In the genomic region with DNA sequence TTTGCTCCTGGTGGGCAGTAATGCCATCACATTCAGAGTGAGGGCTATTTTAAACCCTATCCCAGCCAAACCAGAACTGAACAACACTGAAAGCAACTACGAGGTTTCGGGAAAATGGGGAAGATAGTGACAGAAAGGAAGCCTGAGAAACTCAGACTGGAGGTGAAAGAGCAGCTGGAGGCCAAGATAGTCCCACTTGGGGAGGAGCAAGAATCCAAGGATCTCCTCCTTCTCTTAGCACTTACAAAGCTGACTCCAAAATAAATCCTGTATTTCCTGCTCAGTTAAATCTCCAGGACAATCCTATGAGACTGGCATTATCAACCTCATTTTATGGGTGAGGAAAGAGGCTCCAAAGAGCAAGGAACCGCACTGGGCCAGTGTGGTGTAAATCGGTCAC, we compare ENCODE assay signal across 35 cellular contexts.
"Had no signal": no experiment of that assay in that cellular context is flagged by ENCODE, and none has a peak within 500 bp of the region (broad histone marks: within the 10 kb centered on the region; RNA-seq: fewer than 3 reads in every experiment).

No MANE protein-coding gene starts in this region.

- H3K9me3 Mint-ChIP-seq: activated B cell treated with CpG ODN at 0.5 μM for 24 hours; activated CD4-positive, alpha-beta memory T cell treated with anti-CD3 and anti-CD28 coated beads for 36 hours; activated CD4-positive, alpha-beta T cell treated with anti-CD3 and anti-CD28 coated beads, Interleukin-2, amount 10 ng/mL, durations not matched to agents 24 days and 14 days; activated CD8-positive, alpha-beta T cell treated with anti-CD3 and anti-CD28 coated beads for 36 hours; activated naive CD4-positive, alpha-beta T cell treated with anti-CD3 and anti-CD28 coated beads for 36 hours; activated naive CD4-positive, alpha-beta T cell treated with anti-CD3 and anti-CD28 coated beads, Interleukin-2, amount 50 U/mL, for 72 hours; activated naive CD8-positive, alpha-beta T cell treated with anti-CD3 and anti-CD28 coated beads for 36 hours; activated T-cell treated with anti-CD3 and anti-CD28 coated beads, Interleukin-2, amount 50 U/mL, for 4 hours; activated T-cell treated with anti-CD3 and anti-CD28 coated beads, Interleukin-2, amount 50 U/mL, for 72 hours; activated T-helper 1 cell treated with anti-CD3 and anti-CD28 coated beads, Interleukin-12 subunit alpha, Interleukin-12 subunit beta, Interleukin-2, Interleukin-4 antibody, amounts not matched to agents 30 ng/mL and 10 ng/mL and 1 ng/mL, durations not matched to agents 14 hours and 24 hours and 36 hours; activated T-helper 17 cell treated with anti-CD3 and anti-CD28 coated beads, Interleukin-2, amount 50 U/mL, for 72 hours; T-helper 1 cell treated with Interleukin-12 subunit alpha and Interleukin-12 subunit beta and Interleukin-4 antibody, amounts not matched to agents 30 μg/mL and 1 μg/mL, for 36 hours; T-helper 2 cell treated with Interferon-gamma antibody and Interleukin-4, amounts not matched to agents 5 μg/mL and 100 μg/mL, for 36 hours had no signal

- DNase-seq: activated B cell treated with CpG ODN at 0.5 μM for 24 hours; activated CD4-positive, alpha-beta memory T cell treated with anti-CD3 and anti-CD28 coated beads for 36 hours; activated CD4-positive, alpha-beta T cell treated with anti-CD3 and anti-CD28 coated beads for 4 hours; activated CD4-positive, alpha-beta T cell treated with anti-CD3 and anti-CD28 coated beads, Interleukin-2, amount 10 ng/mL, durations not matched to agents 24 days and 14 days; activated CD4-positive, alpha-beta T cell treated with anti-CD3 and anti-CD28 coated beads, Interleukin-2, amount 50 U/mL, for 1 hour; activated CD4-positive, alpha-beta T cell treated with anti-CD3 and anti-CD28 coated beads, Interleukin-2, amount 50 U/mL, for 4 hours; activated CD4-positive, CD25-positive, alpha-beta regulatory T cell treated with anti-CD3 and anti-CD28 coated beads, Interleukin-2, amount 50 U/mL, for 72 hours; activated CD8-positive, alpha-beta memory T cell treated with anti-CD3 and anti-CD28 coated beads, Interleukin-2, amount 50 U/mL, for 4 hours; activated CD8-positive, alpha-beta T cell treated with anti-CD3 and anti-CD28 coated beads for 36 hours; activated effector memory CD4-positive, alpha-beta T cell treated with anti-CD3 and anti-CD28 coated beads, Interleukin-2, amount 50 U/mL, for 16 hours; activated gamma-delta T cell treated with Interleukin-2 at 50 U/mL for 16 hours; activated naive CD4-positive, alpha-beta T cell; activated naive CD4-positive, alpha-beta T cell treated with anti-CD3 and anti-CD28 coated beads for 36 hours; activated naive CD4-positive, alpha-beta T cell treated with anti-CD3 and anti-CD28 coated beads, Interleukin-2, amount 50 U/mL, for 16 hours; activated naive CD8-positive, alpha-beta T cell treated with anti-CD3 and anti-CD28 coated beads for 36 hours; activated T-cell treated with anti-CD3 and anti-CD28 coated beads for 4 hours; activated T-cell treated with anti-CD3 and anti-CD28 coated beads, Interleukin-2, amount 50 U/mL, for 1 hour; activated T-cell treated with anti-CD3 and anti-CD28 coated beads, Interleukin-2, amount 50 U/mL, for 4 hours; activated T-cell treated with anti-CD3 and anti-CD28 coated beads, Interleukin-2, amount 50 U/mL, for 72 hours; adrenal gland; amniotic stem cell; aorta; body of pancreas; brain microvascular endothelial cell; central memory CD4-positive, alpha-beta T cell; T-helper 1 cell; T-helper 2 cell; T-helper 9 cell had no signal

- H3K36me3 Mint-ChIP-seq: activated CD4-positive, alpha-beta memory T cell treated with anti-CD3 and anti-CD28 coated beads for 36 hours; activated naive CD4-positive, alpha-beta T cell treated with anti-CD3 and anti-CD28 coated beads, Interleukin-2, amount 50 U/mL, for 72 hours; activated naive CD8-positive, alpha-beta T cell treated with anti-CD3 and anti-CD28 coated beads for 36 hours had no signal

- H3K36me3 ChIP-seq: adrenal gland, brain microvascular endothelial cell, breast epithelium had no signal

- H3K27ac Mint-ChIP-seq: activated B cell treated with CpG ODN at 0.5 μM for 24 hours; activated CD4-positive, alpha-beta memory T cell treated with anti-CD3 and anti-CD28 coated beads for 36 hours; activated CD4-positive, alpha-beta T cell treated with anti-CD3 and anti-CD28 coated beads, Interleukin-2, amount 10 ng/mL, durations not matched to agents 24 days and 14 days; activated CD8-positive, alpha-beta T cell treated with anti-CD3 and anti-CD28 coated beads for 36 hours; activated naive CD4-positive, alpha-beta T cell treated with anti-CD3 and anti-CD28 coated beads for 36 hours; activated naive CD4-positive, alpha-beta T cell treated with anti-CD3 and anti-CD28 coated beads, Interleukin-2, amount 50 U/mL, for 72 hours; activated naive CD8-positive, alpha-beta T cell treated with anti-CD3 and anti-CD28 coated beads for 36 hours; activated T-cell treated with anti-CD3 and anti-CD28 coated beads, Interleukin-2, amount 50 U/mL, for 72 hours; activated T-helper 1 cell treated with anti-CD3 and anti-CD28 coated beads, Interleukin-12 subunit alpha, Interleukin-12 subunit beta, Interleukin-2, Interleukin-4 antibody, amounts not matched to agents 30 ng/mL and 10 ng/mL and 1 ng/mL, durations not matched to agents 14 hours and 24 hours and 36 hours; activated T-helper 17 cell treated with anti-CD3 and anti-CD28 coated beads, Interleukin-2, amount 50 U/mL, for 72 hours; T-helper 1 cell treated with Interleukin-12 subunit alpha and Interleukin-12 subunit beta and Interleukin-4 antibody, amounts not matched to agents 30 μg/mL and 1 μg/mL, for 36 hours; T-helper 2 cell treated with Interferon-gamma antibody and Interleukin-4, amounts not matched to agents 5 μg/mL and 100 μg/mL, for 36 hours had no signal

- H3K27me3 ChIP-seq: adrenal gland, body of pancreas, brain microvascular endothelial cell, breast epithelium had no signal

- H3K27ac ChIP-seq: adrenal gland, body of pancreas, brain microvascular endothelial cell, breast epithelium, VCaP had no signal

- H3K4me3 Mint-ChIP-seq: activated B cell treated with CpG ODN at 0.5 μM for 24 hours; activated CD4-positive, alpha-beta memory T cell treated with anti-CD3 and anti-CD28 coated beads for 36 hours; activated CD4-positive, alpha-beta T cell treated with anti-CD3 and anti-CD28 coated beads, Interleukin-2, amount 10 ng/mL, durations not matched to agents 24 days and 14 days; activated CD8-positive, alpha-beta T cell treated with anti-CD3 and anti-CD28 coated beads for 36 hours; activated naive CD4-positive, alpha-beta T cell treated with anti-CD3 and anti-CD28 coated beads for 36 hours; activated naive CD8-positive, alpha-beta T cell treated with anti-CD3 and anti-CD28 coated beads for 36 hours; activated T-cell treated with anti-CD3 and anti-CD28 coated beads, Interleukin-2, amount 50 U/mL, for 4 hours; activated T-cell treated with anti-CD3 and anti-CD28 coated beads, Interleukin-2, amount 50 U/mL, for 72 hours; activated T-helper 1 cell treated with anti-CD3 and anti-CD28 coated beads, Interleukin-12 subunit alpha, Interleukin-12 subunit beta, Interleukin-2, Interleukin-4 antibody, amounts not matched to agents 30 ng/mL and 10 ng/mL and 1 ng/mL, durations not matched to agents 14 hours and 24 hours and 36 hours; activated T-helper 17 cell treated with anti-CD3 and anti-CD28 coated beads, Interleukin-2, amount 50 U/mL, for 72 hours; T-helper 1 cell treated with Interleukin-12 subunit alpha and Interleukin-12 subunit beta and Interleukin-4 antibody, amounts not matched to agents 30 μg/mL and 1 μg/mL, for 36 hours; T-helper 2 cell treated with Interferon-gamma antibody and Interleukin-4, amounts not matched to agents 5 μg/mL and 100 μg/mL, for 36 hours had no signal

- H3K4me1 ChIP-seq: adrenal gland, body of pancreas, breast epithelium had no signal

- H3K27me3 Mint-ChIP-seq: activated B cell treated with CpG ODN at 0.5 μM for 24 hours; activated CD8-positive, alpha-beta T cell treated with anti-CD3 and anti-CD28 coated beads for 36 hours; activated naive CD8-positive, alpha-beta T cell treated with anti-CD3 and anti-CD28 coated beads for 36 hours; activated T-helper 17 cell treated with anti-CD3 and anti-CD28 coated beads, Interleukin-2, amount 50 U/mL, for 72 hours had no signal

- H3K4me1 Mint-ChIP-seq: activated B cell treated with CpG ODN at 0.5 μM for 24 hours; activated CD4-positive, alpha-beta T cell treated with anti-CD3 and anti-CD28 coated beads, Interleukin-2, amount 10 ng/mL, durations not matched to agents 24 days and 14 days; activated T-helper 17 cell treated with anti-CD3 and anti-CD28 coated beads, Interleukin-2, amount 50 U/mL, for 72 hours had no signal

- H3K4me3 ChIP-seq: adrenal gland, body of pancreas, breast epithelium had no signal

- ATAC-seq: activated CD8-positive, alpha-beta T cell treated with anti-CD3 and anti-CD28 coated beads for 36 hours; activated naive CD4-positive, alpha-beta T cell treated with anti-CD3 and anti-CD28 coated beads, Interleukin-2, amount 50 U/mL, for 72 hours; activated T-cell treated with anti-CD3 and anti-CD28 coated beads, Interleukin-2, amount 50 U/mL, for 4 hours; activated T-cell treated with anti-CD3 and anti-CD28 coated beads, Interleukin-2, amount 50 U/mL, for 72 hours; activated T-helper 17 cell treated with anti-CD3 and anti-CD28 coated beads, Interleukin-2, amount 50 U/mL, for 72 hours; body of pancreas had no signal

- H3K9me3 ChIP-seq: adrenal gland, body of pancreas, breast epithelium had no signal
